ENCODE assay signal across 16 cellular contexts in genomic region chr1:47184771-47185677, GRCh38. TPM values are rescaled to one million over a fixed set of nuclear protein-coding genes. Genes with fewer than 3 reads are reported as not detected.
"Had no signal": no experiment of that assay in that cellular context is flagged by ENCODE, and none has a peak within 500 bp of the region (broad histone marks: within the 10 kb centered on the region; RNA-seq: fewer than 3 reads in every experiment).

No MANE protein-coding gene starts in this region.

- H3K9me3 Mint-ChIP-seq: activated naive CD4-positive, alpha-beta T cell treated with anti-CD3 and anti-CD28 coated beads for 36 hours; activated T-helper 1 cell treated with anti-CD3 and anti-CD28 coated beads, Interleukin-12 subunit alpha, Interleukin-12 subunit beta, Interleukin-2, Interleukin-4 antibody, amounts not matched to agents 30 ng/mL and 10 ng/mL and 1 ng/mL, durations not matched to agents 14 hours and 24 hours and 36 hours; stimulated activated naive CD8-positive, alpha-beta T cell treated with anti-CD3 and anti-CD28 coated beads, Interleukin-15, Interleukin-2, amounts not matched to agents 100 ng/mL and 50 ng/mL, for 24 hours; T-cell had no signal

- H3K9me3 ChIP-seq: left lung, mucosa of descending colon, prostate gland, right lobe of liver had no signal

- H3K27ac ChIP-seq: dorsolateral prefrontal cortex, left lung, prostate gland, right lobe of liver, VCaP had no signal

- H3K36me3 ChIP-seq: left lung, prostate gland, right lobe of liver had no signal

- H3K4me1 ChIP-seq: prostate gland had no signal

- H3K4me3 ChIP-seq: dorsolateral prefrontal cortex, left lung, mucosa of descending colon, prostate gland, right lobe of liver had no signal

- H3K4me1 Mint-ChIP-seq: T-cell had no signal

- H3K27ac Mint-ChIP-seq: activated naive CD4-positive, alpha-beta T cell treated with anti-CD3 and anti-CD28 coated beads for 36 hours; activated T-helper 1 cell treated with anti-CD3 and anti-CD28 coated beads, Interleukin-12 subunit alpha, Interleukin-12 subunit beta, Interleukin-2, Interleukin-4 antibody, amounts not matched to agents 30 ng/mL and 10 ng/mL and 1 ng/mL, durations not matched to agents 14 hours and 24 hours and 36 hours; naive thymus-derived CD4-positive, alpha-beta T cell; stimulated activated naive CD8-positive, alpha-beta T cell treated with anti-CD3 and anti-CD28 coated beads, Interleukin-15, Interleukin-2, amounts not matched to agents 100 ng/mL and 50 ng/mL, for 24 hours; T-cell had no signal

- DNase-seq: activated naive CD4-positive, alpha-beta T cell treated with anti-CD3 and anti-CD28 coated beads for 36 hours; left lung; mucosa of descending colon; naive thymus-derived CD4-positive, alpha-beta T cell; nucleus accumbens had no signal

- H3K36me3 Mint-ChIP-seq: T-cell had no signal

- H3K4me3 Mint-ChIP-seq: activated naive CD4-positive, alpha-beta T cell treated with anti-CD3 and anti-CD28 coated beads for 36 hours; activated T-helper 1 cell treated with anti-CD3 and anti-CD28 coated beads, Interleukin-12 subunit alpha, Interleukin-12 subunit beta, Interleukin-2, Interleukin-4 antibody, amounts not matched to agents 30 ng/mL and 10 ng/mL and 1 ng/mL, durations not matched to agents 14 hours and 24 hours and 36 hours; naive thymus-derived CD4-positive, alpha-beta T cell; stimulated activated naive CD8-positive, alpha-beta T cell treated with anti-CD3 and anti-CD28 coated beads, Interleukin-15, Interleukin-2, amounts not matched to agents 100 ng/mL and 50 ng/mL, for 24 hours; T-cell had no signal

- H3K27me3 ChIP-seq: right lobe of liver had no signal

RNA-seq across cellular contexts. Expression of gene PDZK1IP1, which starts 4.8 kb away (rescaled TPM):
- total RNA-seq: activated naive CD4-positive, alpha-beta T cell treated with anti-CD3 and anti-CD28 coated beads for 36 hours; activated T-helper 1 cell treated with anti-CD3 and anti-CD28 coated beads, Interleukin-12 subunit alpha, Interleukin-12 subunit beta, Interleukin-2, Interleukin-4 antibody, amounts not matched to agents 30 ng/mL and 10 ng/mL and 1 ng/mL, durations not matched to agents 14 hours and 24 hours and 36 hours; chondrocyte; naive thymus-derived CD4-positive, alpha-beta T cell; T-cell; temporal lobe had no signal
- polyA plus RNA-seq: naive thymus-derived CD4-positive, alpha-beta T cell had no signal

RNA-seq across cellular contexts. Expression of gene TAL1, which starts 47.0 kb away (rescaled TPM):
- total RNA-seq: activated naive CD4-positive, alpha-beta T cell treated with anti-CD3 and anti-CD28 coated beads for 36 hours; activated T-helper 1 cell treated with anti-CD3 and anti-CD28 coated beads, Interleukin-12 subunit alpha, Interleukin-12 subunit beta, Interleukin-2, Interleukin-4 antibody, amounts not matched to agents 30 ng/mL and 10 ng/mL and 1 ng/mL, durations not matched to agents 14 hours and 24 hours and 36 hours had no signal
- polyA plus RNA-seq: naive thymus-derived CD4-positive, alpha-beta T cell had no signal

RNA-seq across cellular contexts. Expression of gene CYP4A22, which starts 47.8 kb away (rescaled TPM):
- total RNA-seq: activated naive CD4-positive, alpha-beta T cell treated with anti-CD3 and anti-CD28 coated beads for 36 hours; activated T-helper 1 cell treated with anti-CD3 and anti-CD28 coated beads, Interleukin-12 subunit alpha, Interleukin-12 subunit beta, Interleukin-2, Interleukin-4 antibody, amounts not matched to agents 30 ng/mL and 10 ng/mL and 1 ng/mL, durations not matched to agents 14 hours and 24 hours and 36 hours; astrocyte; chondrocyte; esophagus mucosa; left lung; mucosa of descending colon; naive thymus-derived CD4-positive, alpha-beta T cell; prostate gland; T-cell; temporal lobe had no signal
- polyA plus RNA-seq: naive thymus-derived CD4-positive, alpha-beta T cell had no signal
